Comparison of ENCODE assay signal across 7 cellular contexts in genomic region chr1:38719880-38720279, GRCh38.
"Had no signal": no experiment of that assay in that cellular context is flagged by ENCODE, and none has a peak within 500 bp of the region (broad histone marks: within the 10 kb centered on the region; RNA-seq: fewer than 3 reads in every experiment).

No MANE protein-coding gene starts in this region.

- H3K4me1 ChIP-seq: HAP-1 had no signal

- H3K27ac ChIP-seq: GM23248 had no signal

- H3K9ac ChIP-seq: GM23248 had no signal

- ATAC-seq: HCT116, K562 had no signal

- H2AFZ ChIP-seq: GM23248 had no signal

- H3K9me3 ChIP-seq: HAP-1 had no signal

- DNase-seq: GM23248, GOT3, H7, IMR-90 had no signal

- H3K4me3 ChIP-seq: GM23248, HAP-1, K562 had no signal

- H3K36me3 ChIP-seq: HAP-1 had no signal
